Comparison of ENCODE assay signal across 8 cellular contexts in genomic region chr3:104596551-104596950, GRCh38.
DNase-seq lines count a peak whose midpoint lies in the region; ATAC-seq and TF ChIP-seq lines count a peak whose summit lies in the region.

No MANE protein-coding gene starts in this region.

- no peaks in the 10 kb centered on the region for H3K27me3 Mint-ChIP-seq in stimulated activated naive CD8-positive, alpha-beta T cell treated with anti-CD3 and anti-CD28 coated beads, Interleukin-15, amount 100 ng/mL, for 72 hours

- H3K9me2 ChIP-seq in HCT116 (ENCODE audit: insufficient read depth) (no peaks in the 10 kb centered on the region), MM.1S (replicated peaks; ENCODE audit: insufficient read depth, low read length) (no peaks in the 10 kb centered on the region), hepatocyte (replicated peaks; ENCODE audit: insufficient read depth) (no peaks in the 10 kb centered on the region)

- CTCF ChIA-PET in HCT116 (lab: Charles Lee) = interaction anchor here (0.6 to 2.8 kb wide), 8 partner anchors 11 to 922 kb away, joined by 3 to 8 read pairs (median 4); partner anchors contain the start of gene ALCAM

- peak overlapping the region; percentile 64 for H2AFZ ChIP-seq in HCT116 (ENCODE audit: low read depth, low read length, poor library complexity, severe bottlenecking)
- no peak overlapping the region for H2AFZ ChIP-seq in MM.1S (ENCODE audit: low read length)
- H2AFZ ChIP-seq in hepatocyte = no peak overlapping the region

- POLR2A ChIA-PET in HCT116 (lab: Charles Lee) = interaction anchor here (0.9 kb wide), 1 partner anchor 770 kb away, joined by 3 read pairs; the partner anchor contains the start of gene ALCAM

- H3K27ac Mint-ChIP-seq in stimulated activated naive CD8-positive, alpha-beta T cell treated with anti-CD3 and anti-CD28 coated beads, Interleukin-15, amount 100 ng/mL, for 72 hours = peak overlapping the region in 1 of 2 donors; percentile 40

- WGBS in hepatocyte (ENCODE audit: low lambda C conversion rate, missing lambda C conversion rate) = 19% methylated on average over 2 of the region's 2 CpGs
- 42 to 51% methylated on average over 2 of the region's 2 CpGs for whole genome bisulfite sequencing in testis, 2 donors

- TF ChIP-seq POLR2A in HCT116 (IDR thresholded peaks at IDR 0.05; ENCODE audit: borderline replicate concordance, extremely low read depth, insufficient read depth, insufficient read length) = no peak
- no peak for TF ChIP-seq POLR2A in testis (IDR thresholded peaks at IDR 0.05)

- no TSS peak for BruUV-seq in HCT116 (replicated peaks; lab: Mats Ljungman, UMichigan)

- H3F3A ChIP-seq in MM.1S (ENCODE audit: insufficient read depth, low read length) = no peaks in the 10 kb centered on the region

- TF ChIP-seq RAD21 in HCT116 (IDR thresholded peaks at IDR 0.05; ENCODE audit: low read depth) = peak; percentile 62

- RAD21 ChIA-PET in HCT116 (lab: Charles Lee; ENCODE audit: low non-redundant PET in 1 of 2, low total read pairs in 2 of 2, uncharacterized antibody in 2 of 2, unreplicated experiment in 2 of 2) = no interaction called here

- H3K4me2 ChIP-seq in HCT116 (ENCODE audit: low read length) (no peak overlapping the region), MM.1S (ENCODE audit: low read depth, low read length) (no peak overlapping the region), hepatocyte (no peak overlapping the region)

- H3K4me3 ChIP-seq in HCT116 (replicated peaks in 1 of 2; ENCODE audit: low read depth in 1 of 2, low read length in 2 of 2) (no peak overlapping the region), MM.1S (ENCODE audit: low read length) (no peak overlapping the region), hepatocyte (no peak overlapping the region), testis (no peak overlapping the region)

- peak; percentile 69 for ATAC-seq in stimulated activated naive CD8-positive, alpha-beta T cell treated with anti-CD3 and anti-CD28 coated beads, Interleukin-15, amount 100 ng/mL, for 72 hours
- ATAC-seq in stimulated activated naive CD8-positive, alpha-beta T cell treated with anti-CD3 and anti-CD28 coated beads, Interleukin-15, Interleukin-2, amounts not matched to agents 100 U/mL and 50 U/mL, for 24 hours = no peak
- ATAC-seq in HCT116 (peak; percentile 95), HG02970 (IDR thresholded peaks at IDR 0.05; ENCODE audit: low FRiP score, unreplicated experiment) (no peak)

- H4K20me1 ChIP-seq in HCT116 (ENCODE audit: insufficient read depth) = no peaks in the 10 kb centered on the region
- no peaks in the 10 kb centered on the region; the same call in 1 of the 2 replicates for H4K20me1 ChIP-seq in MM.1S (ENCODE audit: insufficient read depth, low read length)
- H4K20me1 ChIP-seq in hepatocyte (ENCODE audit: insufficient read depth, poor library complexity, severe bottlenecking) = no peaks in the 10 kb centered on the region

- H3K79me2 ChIP-seq in HCT116 (ENCODE audit: insufficient read depth, low read length) (no peaks in the 10 kb centered on the region), MM.1S (ENCODE audit: low read length) (no peaks in the 10 kb centered on the region), hepatocyte (no peaks in the 10 kb centered on the region)

- H3K36me3 ChIP-seq in HCT116 (ENCODE audit: control insufficient read depth in 1 of 2, insufficient read depth in 2 of 2, low read length in 2 of 2) = no peaks in the 10 kb centered on the region
- no peaks in the 10 kb centered on the region for H3K36me3 ChIP-seq in MM.1S (replicated peaks; ENCODE audit: insufficient read depth, low read length)
- no peaks in the 10 kb centered on the region for H3K36me3 ChIP-seq in hepatocyte (replicated peaks; ENCODE audit: insufficient read depth, low read depth)
- no peaks in the 10 kb centered on the region for H3K36me3 ChIP-seq in testis (ENCODE audit: low read depth, missing control alignments)

- intact Hi-C loops in HCT116 (cut with micrococcal nuclease) (loop anchor here (2.0 kb wide), 1 partner anchor 770 kb away; the partner anchor contains the start of gene ALCAM), testis (cut with DNase I; ENCODE audit: low total_unique reads) (no loop called here)

- H3K9me3 Mint-ChIP-seq in stimulated activated naive CD8-positive, alpha-beta T cell treated with anti-CD3 and anti-CD28 coated beads, Interleukin-15, amount 100 ng/mL, for 72 hours = no peaks in the 10 kb centered on the region

- peaks cover 6% of the 10 kb centered on the region for H3K4me1 Mint-ChIP-seq in stimulated activated naive CD8-positive, alpha-beta T cell treated with anti-CD3 and anti-CD28 coated beads, Interleukin-15, amount 100 ng/mL, for 72 hours

- H3K27ac ChIP-seq in HCT116 (ENCODE audit: low read depth, low read length) (no peak overlapping the region), MM.1S (ENCODE audit: low read length) (no peak overlapping the region), hepatocyte (no peak overlapping the region), testis (no peak overlapping the region)

- no peaks in the 10 kb centered on the region for H3K9me3 ChIP-seq in HCT116 (ENCODE audit: control insufficient read depth in 1 of 2, insufficient read depth in 1 of 2, low read depth in 1 of 2, low read length in 2 of 2)
- no peaks in the 10 kb centered on the region for H3K9me3 ChIP-seq in MM.1S (replicated peaks; ENCODE audit: insufficient read depth, low read length)
- H3K9me3 ChIP-seq in hepatocyte (ENCODE audit: low read depth) = no peaks in the 10 kb centered on the region
- H3K9me3 ChIP-seq in testis = no peaks in the 10 kb centered on the region

- H3K4me1 ChIP-seq in HCT116 (ENCODE audit: control insufficient read depth in 1 of 2, insufficient read depth in 2 of 2, low read length in 2 of 2) = no peaks in the 10 kb centered on the region
- no peaks in the 10 kb centered on the region for H3K4me1 ChIP-seq in MM.1S (ENCODE audit: low read length)
- H3K4me1 ChIP-seq in hepatocyte (ENCODE audit: insufficient read depth) = no peaks in the 10 kb centered on the region
- H3K4me1 ChIP-seq in testis = no peaks in the 10 kb centered on the region

- H3K9ac ChIP-seq in HCT116 (ENCODE audit: low read length) = no peak overlapping the region
- no peak overlapping the region for H3K9ac ChIP-seq in MM.1S (ENCODE audit: low read length)

- no peak for DNase-seq in stimulated activated naive CD8-positive, alpha-beta T cell treated with anti-CD3 and anti-CD28 coated beads, Interleukin-15, amount 100 ng/mL, for 72 hours
- no peak for DNase-seq in stimulated activated naive CD8-positive, alpha-beta T cell treated with anti-CD3 and anti-CD28 coated beads, Interleukin-15, Interleukin-2, amounts not matched to agents 100 U/mL and 50 U/mL, for 24 hours
- DNase-seq in HCT116 (ENCODE audit: low read depth, low spot score) (peak; percentile 45), MM.1S (peak; percentile 58), SKM-1 (lab: John Stamatoyannopoulos, UW; ENCODE audit: unreplicated experiment) (peak; percentile 15), hepatocyte (ENCODE audit: low spot score) (peak; percentile 70), testis (no peak)

- no peak overlapping the region for H3K4me3 Mint-ChIP-seq in stimulated activated naive CD8-positive, alpha-beta T cell treated with anti-CD3 and anti-CD28 coated beads, Interleukin-15, amount 100 ng/mL, for 72 hours

- TF ChIP-seq CTCF in HCT116 (IDR thresholded peaks at IDR 0.05 in 2 of 3, conservative IDR thresholded peaks at IDR 0.05 in 1 of 3; ENCODE audit: borderline replicate concordance in 1 of 3, insufficient read depth in 1 of 3, low read depth in 2 of 3, low read length in 2 of 3) (peak; percentile 38 to 70 (median 49); a peak in 5 of 6 replicates), MM.1S (IDR thresholded peaks at IDR 0.05; ENCODE audit: low read length) (peak; percentile 51), hepatocyte (IDR thresholded peaks at IDR 0.05; ENCODE audit: poor library complexity) (peak; percentile 55), testis (IDR thresholded peaks at IDR 0.05) (peak in 2 of 3 experiments; percentile 16 to 32)

- no peaks in the 10 kb centered on the region for H3K27me3 ChIP-seq in HCT116 (ENCODE audit: insufficient read depth, low read length)
- H3K27me3 ChIP-seq in MM.1S (replicated peaks; ENCODE audit: insufficient read depth, low read length) = no peaks in the 10 kb centered on the region
- no peaks in the 10 kb centered on the region for H3K27me3 ChIP-seq in hepatocyte
- H3K27me3 ChIP-seq in testis = no peaks in the 10 kb centered on the region

TF ChIP-seq in HCT116, 20 proteins besides CTCF, POLR2A, EP300 and RAD21 (continues in another document):
- TF ChIP-seq TCF7L2 (IDR thresholded peaks at IDR 0.05; ENCODE audit: borderline replicate concordance, extremely low read depth, insufficient read depth, insufficient read length) (no peak), CBX3 (IDR thresholded peaks at IDR 0.05; ENCODE audit: low read depth) (no peak), REST (IDR thresholded peaks at IDR 0.05; ENCODE audit: low read depth) (no peak), SIN3A (IDR thresholded peaks at IDR 0.05; ENCODE audit: low read depth) (no peak), JUND (IDR thresholded peaks at IDR 0.05) (no peak), EZH2phosphoT487 (IDR thresholded peaks at IDR 0.05; ENCODE audit: borderline replicate concordance) (no peak), FOSL1 (IDR thresholded peaks at IDR 0.05; ENCODE audit: low read depth) (no peak)

Comparison
In these comparisons a context has a peak if more than half of its experiments do, and no peak if none do; other contexts are left out.
1. ATAC-seq: peak in stimulated activated naive CD8-positive, alpha-beta T cell treated with anti-CD3 and anti-CD28 coated beads, Interleukin-15, amount 100 ng/mL, for 72 hours (single experiment) and HCT116 (single experiment); none in stimulated activated naive CD8-positive, alpha-beta T cell treated with anti-CD3 and anti-CD28 coated beads, Interleukin-15, Interleukin-2, amounts not matched to agents 100 U/mL and 50 U/mL, for 24 hours (single experiment) and HG02970 (single experiment).
2. DNase-seq: peak in HCT116 (single experiment), MM.1S (single experiment), SKM-1 (single experiment) and hepatocyte (single experiment); none in stimulated activated naive CD8-positive, alpha-beta T cell treated with anti-CD3 and anti-CD28 coated beads, Interleukin-15, amount 100 ng/mL, for 72 hours (0 of 2), stimulated activated naive CD8-positive, alpha-beta T cell treated with anti-CD3 and anti-CD28 coated beads, Interleukin-15, Interleukin-2, amounts not matched to agents 100 U/mL and 50 U/mL, for 24 hours (single experiment) and testis (single experiment).
3. Peak in every context shown above with its lines, with median percentiles within 50 percentile points of each other: CTCF ChIP-seq.